25 cellular contexts compared by ENCODE assay signal in genomic region chr2:98467652-98468051, GRCh38. TPM values are rescaled to one million over a fixed set of nuclear protein-coding genes. Genes with fewer than 3 reads are reported as not detected.
DNase-seq lines count a peak whose midpoint lies in the region; ATAC-seq and FAIRE-seq lines count a peak whose summit lies in the region.
"Had no signal": no experiment of that assay in that cellular context is flagged by ENCODE, and none has a peak within 500 bp of the region (broad histone marks: within the 10 kb centered on the region; RNA-seq: fewer than 3 reads in every experiment).

No MANE protein-coding gene starts in this region.

- peak overlapping the region; percentile 98 for H3K27ac Mint-ChIP-seq in stimulated activated naive CD8-positive, alpha-beta T cell treated with anti-CD3 and anti-CD28 coated beads, Interleukin-15, Interleukin-2, amounts not matched to agents 100 ng/mL and 50 ng/mL, for 24 hours
- peak overlapping the region; percentile 95 to 98 for H3K27ac Mint-ChIP-seq in T-cell
- H3K27ac Mint-ChIP-seq in dendritic cell treated with granulocyte-macrophage colony-stimulating factor and Interleukin-4, amounts not matched to agents 40 ng/mL and 50 ng/mL, for 4 days: peak overlapping the region; percentile 94
- H3K27ac Mint-ChIP-seq in stimulated activated naive CD8-positive, alpha-beta T cell treated with anti-CD3 and anti-CD28 coated beads, Interleukin-15, amount 100 ng/mL, for 72 hours: no peak overlapping the region

- ATAC-seq in stimulated activated naive CD8-positive, alpha-beta T cell treated with anti-CD3 and anti-CD28 coated beads, Interleukin-15, Interleukin-2, amounts not matched to agents 100 U/mL and 50 U/mL, for 24 hours: no peak
- no peak for ATAC-seq in T-cell (replicated peaks in 1 of 4)
- no peak for ATAC-seq in stimulated activated naive CD8-positive, alpha-beta T cell treated with anti-CD3 and anti-CD28 coated beads, Interleukin-15, amount 100 ng/mL, for 72 hours
- ATAC-seq: gastroesophageal sphincter had no signal

- peaks cover 99% of the 10 kb centered on the region for H3K4me1 Mint-ChIP-seq in stimulated activated naive CD8-positive, alpha-beta T cell treated with anti-CD3 and anti-CD28 coated beads, Interleukin-15, Interleukin-2, amounts not matched to agents 100 ng/mL and 50 ng/mL, for 24 hours (ENCODE audit: low read depth)
- peaks cover 95 to 96% (median 95%) of the 10 kb centered on the region in 3 donors for H3K4me1 Mint-ChIP-seq in T-cell
- H3K4me1 Mint-ChIP-seq in dendritic cell treated with granulocyte-macrophage colony-stimulating factor and Interleukin-4, amounts not matched to agents 40 ng/mL and 50 ng/mL, for 4 days (ENCODE audit: low read depth): peaks cover 90% of the 10 kb centered on the region
- peaks cover 96% of the 10 kb centered on the region for H3K4me1 Mint-ChIP-seq in stimulated activated naive CD8-positive, alpha-beta T cell treated with anti-CD3 and anti-CD28 coated beads, Interleukin-15, amount 100 ng/mL, for 72 hours

- H3K27me3 ChIP-seq in small intestine (ENCODE audit: control insufficient read depth in 2 of 2, insufficient read depth in 2 of 2, low read length in 2 of 2): no peaks in the 10 kb centered on the region
- H3K27me3 ChIP-seq: breast epithelium, colonic mucosa, gastroesophageal sphincter, transverse colon had no signal

- H3K9me3 ChIP-seq in small intestine (ENCODE audit: control insufficient read depth, low read depth): no peaks in the 10 kb centered on the region
- H3K9me3 ChIP-seq: breast epithelium, colonic mucosa, gastroesophageal sphincter, transverse colon had no signal

- intact Hi-C loops in dendritic cell treated with granulocyte-macrophage colony-stimulating factor and Interleukin-4, amounts not matched to agents 40 ng/mL and 50 ng/mL, for 4 days (cut with micrococcal nuclease): no loop called here

- no peak overlapping the region for H3K4me3 ChIP-seq in small intestine (ENCODE audit: low read depth in 1 of 2, low read length in 2 of 2)
- H3K4me3 ChIP-seq: breast epithelium, colonic mucosa, gastroesophageal sphincter, lung, skin epidermis, transverse colon had no signal

- H3K27ac ChIP-seq in small intestine (ENCODE audit: low read depth in 1 of 2, low read length in 1 of 2): no peak overlapping the region
- H3K27ac ChIP-seq: breast epithelium, colonic mucosa, gastroesophageal sphincter had no signal

- H3K27me3 Mint-ChIP-seq in stimulated activated naive CD8-positive, alpha-beta T cell treated with anti-CD3 and anti-CD28 coated beads, Interleukin-15, Interleukin-2, amounts not matched to agents 100 ng/mL and 50 ng/mL, for 24 hours: no peaks in the 10 kb centered on the region
- no peaks in the 10 kb centered on the region for H3K27me3 Mint-ChIP-seq in T-cell
- H3K27me3 Mint-ChIP-seq in dendritic cell treated with granulocyte-macrophage colony-stimulating factor and Interleukin-4, amounts not matched to agents 40 ng/mL and 50 ng/mL, for 4 days: no peaks in the 10 kb centered on the region
- H3K27me3 Mint-ChIP-seq in stimulated activated naive CD8-positive, alpha-beta T cell treated with anti-CD3 and anti-CD28 coated beads, Interleukin-15, amount 100 ng/mL, for 72 hours: no peaks in the 10 kb centered on the region

- FAIRE-seq in small intestine (lab: Jason Lieb, UNC): no peak
- FAIRE-seq: GM12892, keratinocyte had no signal

- no peak for DNase-seq in stimulated activated naive CD8-positive, alpha-beta T cell treated with anti-CD3 and anti-CD28 coated beads, Interleukin-15, Interleukin-2, amounts not matched to agents 100 U/mL and 50 U/mL, for 24 hours
- DNase-seq in T-cell (no peak), NCI-H1417 (lab: John Stamatoyannopoulos, UW) (no peak), NCI-H2081 (lab: John Stamatoyannopoulos, UW) (no peak), small intestine (no peak)
- DNase-seq in stimulated activated naive CD8-positive, alpha-beta T cell treated with anti-CD3 and anti-CD28 coated beads, Interleukin-15, amount 100 ng/mL, for 72 hours: no peak
- DNase-seq: activated CD4-positive, alpha-beta T cell treated with anti-CD3 and anti-CD28 coated beads, Interleukin-2, amount 50 U/mL, for 1 hour; activated T-cell treated with anti-CD3 and anti-CD28 coated beads, Interleukin-2, amount 50 U/mL, for 4 hours; colonic mucosa; COR-L47; DMS79; MV-4-11; NCI-H1694 treated with DMSO at 0.1 percent for 48 hours; NCI-H774; OCI-M1; Right ventricle myocardium superior; transverse colon had no signal

- POLR2A ChIA-PET in T-cell (lab: Charles Lee): no interaction called here

- H3K4me1 ChIP-seq in small intestine (ENCODE audit: control insufficient read depth in 2 of 2, insufficient read depth in 1 of 2, low read depth in 1 of 2, low read length in 1 of 2): peaks cover 5 to 6% of the 10 kb centered on the region in 2 donors
- H3K4me1 ChIP-seq: breast epithelium, colonic mucosa had no signal

- CTCF ChIA-PET in T-cell (lab: Charles Lee): interaction anchor here (0.6 to 1.5 kb wide), 2 partner anchors 20 to 47 kb away, joined by 4 to 7 read pairs; no protein-coding TSS in a partner anchor

- H3K9me3 Mint-ChIP-seq in stimulated activated naive CD8-positive, alpha-beta T cell treated with anti-CD3 and anti-CD28 coated beads, Interleukin-15, Interleukin-2, amounts not matched to agents 100 ng/mL and 50 ng/mL, for 24 hours: no peaks in the 10 kb centered on the region
- H3K9me3 Mint-ChIP-seq in T-cell: no peaks in the 10 kb centered on the region
- peaks cover 9% of the 10 kb centered on the region for H3K9me3 Mint-ChIP-seq in dendritic cell treated with granulocyte-macrophage colony-stimulating factor and Interleukin-4, amounts not matched to agents 40 ng/mL and 50 ng/mL, for 4 days
- no peaks in the 10 kb centered on the region for H3K9me3 Mint-ChIP-seq in stimulated activated naive CD8-positive, alpha-beta T cell treated with anti-CD3 and anti-CD28 coated beads, Interleukin-15, amount 100 ng/mL, for 72 hours
- H3K9me3 Mint-ChIP-seq: activated T-cell treated with anti-CD3 and anti-CD28 coated beads, Interleukin-2, amount 50 U/mL, for 4 hours had no signal

- H3K36me3 ChIP-seq in small intestine (ENCODE audit: control insufficient read depth in 2 of 2, insufficient read depth in 2 of 2, low read length in 2 of 2): no peaks in the 10 kb centered on the region
- H3K36me3 ChIP-seq: breast epithelium, colonic mucosa, gastroesophageal sphincter, transverse colon had no signal

- peaks cover 9% of the 10 kb centered on the region for H3K36me3 Mint-ChIP-seq in stimulated activated naive CD8-positive, alpha-beta T cell treated with anti-CD3 and anti-CD28 coated beads, Interleukin-15, Interleukin-2, amounts not matched to agents 100 ng/mL and 50 ng/mL, for 24 hours (ENCODE audit: low read depth)
- H3K36me3 Mint-ChIP-seq in T-cell: peaks cover 9% of the 10 kb centered on the region
- H3K36me3 Mint-ChIP-seq in dendritic cell treated with granulocyte-macrophage colony-stimulating factor and Interleukin-4, amounts not matched to agents 40 ng/mL and 50 ng/mL, for 4 days (ENCODE audit: low read depth): peaks cover 27% of the 10 kb centered on the region

- 74 to 85% (median 84%) methylated on average over 3 of the region's 3 CpGs for WGBS in small intestine, 3 donors

- H3K4me3 Mint-ChIP-seq in stimulated activated naive CD8-positive, alpha-beta T cell treated with anti-CD3 and anti-CD28 coated beads, Interleukin-15, Interleukin-2, amounts not matched to agents 100 ng/mL and 50 ng/mL, for 24 hours: no peak overlapping the region
- peak overlapping the region in 2 of 3 donors; percentile 78 to 79 for H3K4me3 Mint-ChIP-seq in T-cell
- no peak overlapping the region for H3K4me3 Mint-ChIP-seq in dendritic cell treated with granulocyte-macrophage colony-stimulating factor and Interleukin-4, amounts not matched to agents 40 ng/mL and 50 ng/mL, for 4 days
- peak overlapping the region; percentile 51 to 78 for H3K4me3 Mint-ChIP-seq in stimulated activated naive CD8-positive, alpha-beta T cell treated with anti-CD3 and anti-CD28 coated beads, Interleukin-15, amount 100 ng/mL, for 72 hours

RNA-seq across cellular contexts. Expression of gene INPP4A, which starts 23.0 kb away (rescaled TPM):
- total RNA-seq in T-cell: 100 to 1,000 TPM; 126 to 153 (median 136) TPM
- polyA plus RNA-seq in small intestine: 1 to 10 TPM; 1.6 to 6.1 (median 2.2) TPM

Comparison
In these comparisons a context has a peak if more than half of its experiments do, and no peak if none do; other contexts are left out.
1. H3K27ac Mint-ChIP-seq: peak in stimulated activated naive CD8-positive, alpha-beta T cell treated with anti-CD3 and anti-CD28 coated beads, Interleukin-15, Interleukin-2, amounts not matched to agents 100 ng/mL and 50 ng/mL, for 24 hours (single experiment), T-cell (2 of 2) and dendritic cell treated with granulocyte-macrophage colony-stimulating factor and Interleukin-4, amounts not matched to agents 40 ng/mL and 50 ng/mL, for 4 days (single experiment); none in stimulated activated naive CD8-positive, alpha-beta T cell treated with anti-CD3 and anti-CD28 coated beads, Interleukin-15, amount 100 ng/mL, for 72 hours (0 of 2).
2. H3K4me3 Mint-ChIP-seq: peak in T-cell (2 of 3) and stimulated activated naive CD8-positive, alpha-beta T cell treated with anti-CD3 and anti-CD28 coated beads, Interleukin-15, amount 100 ng/mL, for 72 hours (2 of 2); none in stimulated activated naive CD8-positive, alpha-beta T cell treated with anti-CD3 and anti-CD28 coated beads, Interleukin-15, Interleukin-2, amounts not matched to agents 100 ng/mL and 50 ng/mL, for 24 hours (single experiment) and dendritic cell treated with granulocyte-macrophage colony-stimulating factor and Interleukin-4, amounts not matched to agents 40 ng/mL and 50 ng/mL, for 4 days (single experiment).